In genomic region chr13:83295684-83296083, GRCh38 we compare ENCODE assay signal across 18 cellular contexts.
DNase-seq lines count a peak whose midpoint lies in the region; ATAC-seq and TF ChIP-seq lines count a peak whose summit lies in the region.
"Had no signal": no experiment of that assay in that cellular context is flagged by ENCODE, and none has a peak within 500 bp of the region (broad histone marks: within the 10 kb centered on the region; RNA-seq: fewer than 3 reads in every experiment).

No MANE protein-coding gene starts in this region.

- no peak overlapping the region for H3K9ac ChIP-seq in PC-3 (ENCODE audit: low read length)
- H3K9ac ChIP-seq: BLaER1 treated with 17β-estradiol and CSF1 and Interleukin-3, amounts not matched to agents 10 nM and 100 nM had no signal

- CTCF ChIA-PET in PC-3 (lab: Charles Lee): no interaction called here

- no peaks in the 10 kb centered on the region for H3F3A ChIP-seq in PC-3 (ENCODE audit: low read length, unreplicated experiment)

- TF ChIP-seq CTCF in PC-3 (conservative IDR thresholded peaks at IDR 0.05; ENCODE audit: low read depth, low read length) (no peak), fibroblast of mammary gland (conservative IDR thresholded peaks at IDR 0.05; ENCODE audit: control insufficient read depth, insufficient read depth, low read depth, low read length) (no peak), transverse colon (IDR thresholded peaks at IDR 0.05) (no peak)

- H3K4me2 ChIP-seq in PC-3 (ENCODE audit: low read length): no peak overlapping the region
- H3K4me2 ChIP-seq: BLaER1 treated with 17β-estradiol and CSF1 and Interleukin-3, amounts not matched to agents 10 nM and 100 nM; GM23338 had no signal

- H3K27ac ChIP-seq in PC-3 (ENCODE audit: low read length) (no peak overlapping the region), transverse colon (no peak overlapping the region)
- H3K27ac ChIP-seq: BLaER1 treated with 17β-estradiol and CSF1 and Interleukin-3, amounts not matched to agents 10 nM and 100 nM had no signal

- ATAC-seq in PC-3 (peak; percentile 62), GM21390 (IDR thresholded peaks at IDR 0.05; ENCODE audit: unreplicated experiment) (no peak)
- ATAC-seq: GM23338, HCT116 had no signal

- DNase-seq in EH (ENCODE audit: low read depth): peak; percentile 67
- no peak for DNase-seq in PC-3
- peak; percentile 19 for DNase-seq in fibroblast of mammary gland (ENCODE audit: low read depth)
- no peak for DNase-seq in T1000 (lab: John Stamatoyannopoulos, UW)
- no peak for DNase-seq in transverse colon
- DNase-seq in NCI-H1930 (lab: John Stamatoyannopoulos, UW): no peak
- DNase-seq: AML-193; BE2C; CD4-positive, alpha-beta T cell; CD8-positive, alpha-beta memory T cell; DMS 273 treated with DMSO at 0.1 percent for 48 hours; DMS79; GF-D8; H9 had no signal

- no peaks in the 10 kb centered on the region for H3K36me3 ChIP-seq in PC-3 (ENCODE audit: low read depth, low read length)
- H3K36me3 ChIP-seq in transverse colon: no peaks in the 10 kb centered on the region
- H3K36me3 ChIP-seq: BE2C; BLaER1 treated with 17β-estradiol and CSF1 and Interleukin-3, amounts not matched to agents 10 nM and 100 nM had no signal

- no peak for TF ChIP-seq EP300 in transverse colon (IDR thresholded peaks at IDR 0.05; ENCODE audit: low read depth)

- TF ChIP-seq POLR2A in transverse colon (IDR thresholded peaks at IDR 0.05): no peak

- H3K4me3 ChIP-seq in PC-3 (ENCODE audit: low read length) (no peak overlapping the region), fibroblast of mammary gland (ENCODE audit: control insufficient read depth, low read depth, low read length) (no peak overlapping the region), transverse colon (no peak overlapping the region)
- H3K4me3 ChIP-seq: BLaER1 treated with 17β-estradiol and CSF1 and Interleukin-3, amounts not matched to agents 10 nM and 100 nM; GM23338 had no signal

- in situ Hi-C loops in transverse colon (cut with MboI; ENCODE audit: low pct_ligation_motif_present in 1 of 4, low pct_unique_long_range_greater_than_20kb in 1 of 4, low sequenced_read_pairs in 3 of 4): no loop called here

- H3K9me2 ChIP-seq in PC-3 (replicated peaks; ENCODE audit: low read length): no peaks in the 10 kb centered on the region

- POLR2A ChIA-PET in PC-3 (lab: Charles Lee; ENCODE audit: unreplicated experiment): no interaction called here

- H3K4me1 ChIP-seq in PC-3 (ENCODE audit: insufficient read depth, low read length) (no peaks in the 10 kb centered on the region), transverse colon (no peaks in the 10 kb centered on the region)
- H3K4me1 ChIP-seq: BE2C; BLaER1 treated with 17β-estradiol and CSF1 and Interleukin-3, amounts not matched to agents 10 nM and 100 nM had no signal

- intact Hi-C loops in PC-3 (cut with micrococcal nuclease): no loop called here
- intact Hi-C loops in transverse colon (cut with DNase I; ENCODE audit: low total_unique reads): no loop called here

- H3K9me3 ChIP-seq in PC-3 (ENCODE audit: low read length): no peaks in the 10 kb centered on the region
- peaks cover 0 to 9% of the 10 kb centered on the region in 2 donors for H3K9me3 ChIP-seq in transverse colon
- H3K9me3 ChIP-seq: BE2C; BLaER1 treated with 17β-estradiol and CSF1 and Interleukin-3, amounts not matched to agents 10 nM and 100 nM had no signal

- BruUV-seq in PC-3 (replicated peaks; lab: Mats Ljungman, UMichigan): no TSS peak

- H2AFZ ChIP-seq in PC-3 (ENCODE audit: low read length): no peak overlapping the region
- H2AFZ ChIP-seq: GM23338 had no signal

- no peaks in the 10 kb centered on the region for H3K79me2 ChIP-seq in PC-3 (ENCODE audit: low read length)

- no peaks in the 10 kb centered on the region for H4K20me1 ChIP-seq in PC-3 (ENCODE audit: low read length)
- H4K20me1 ChIP-seq: BLaER1 treated with 17β-estradiol and CSF1 and Interleukin-3, amounts not matched to agents 10 nM and 100 nM had no signal

- H3K27me3 ChIP-seq in PC-3 (ENCODE audit: low read length) (no peaks in the 10 kb centered on the region), transverse colon (no peaks in the 10 kb centered on the region)
- H3K27me3 ChIP-seq: BE2C; BLaER1 treated with 17β-estradiol and CSF1 and Interleukin-3, amounts not matched to agents 10 nM and 100 nM had no signal

Comparison
In these comparisons a context has a peak if more than half of its experiments do, and no peak if none do; other contexts are left out.
1. DNase-seq: peak in EH (single experiment) and fibroblast of mammary gland (single experiment); none in PC-3 (single experiment), T1000 (single experiment), transverse colon (single experiment) and NCI-H1930 (0 of 2).